Comparison of ENCODE assay signal across 9 cellular contexts in the genomic region with DNA sequence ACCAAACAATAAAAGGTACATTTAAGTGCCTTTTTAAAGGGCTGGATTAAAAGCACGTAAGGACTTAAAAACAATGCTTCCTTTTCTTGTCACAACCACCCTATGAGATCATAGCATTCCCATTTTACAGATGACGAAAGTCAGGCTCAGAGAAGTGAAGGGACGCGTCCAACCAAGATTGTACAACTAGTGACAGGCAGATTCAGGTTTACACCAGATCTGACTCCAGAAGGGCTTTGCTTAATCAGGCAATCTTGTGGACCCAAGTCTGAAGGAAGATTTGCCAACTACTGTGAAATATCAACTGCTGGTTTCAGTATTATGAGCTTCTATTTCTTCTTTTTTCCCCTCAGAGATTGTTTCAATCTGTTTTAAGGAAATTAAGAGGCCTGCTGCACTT. TPM values are rescaled to one million over a fixed set of nuclear protein-coding genes. Genes with fewer than 3 reads are reported as not detected.
A peak's percentile ranks its signal among the peaks of the same experiment; 100 is the strongest.
DNase-seq lines count a peak whose midpoint lies in the region; ATAC-seq and TF ChIP-seq lines count a peak whose summit lies in the region.
"Had no signal": no experiment of that assay in that cellular context is flagged by ENCODE, and none has a peak within 500 bp of the region (broad histone marks: within the 10 kb centered on the region; RNA-seq: fewer than 3 reads in every experiment).

No MANE protein-coding gene starts in this region.

- TF ChIP-seq CTCF in right atrium auricular region (IDR thresholded peaks at IDR 0.05) = no peak

- H3K27ac Mint-ChIP-seq in activated naive CD8-positive, alpha-beta T cell = no peak overlapping the region

- ATAC-seq in Right ventricle myocardium inferior (no peak), aorta (ENCODE audit: low FRiP score) (peak; percentile 22), HG02642 (IDR thresholded peaks at IDR 0.05; ENCODE audit: poor library complexity, unreplicated experiment) (no peak), HG02973 (IDR thresholded peaks at IDR 0.05; ENCODE audit: unreplicated experiment) (no peak)
- ATAC-seq: K562 had no signal

- WGBS in aorta, 2 donors = 30 to 41% methylated on average over 4 of the region's 4 CpGs

- no peaks in the 10 kb centered on the region for H3K27me3 ChIP-seq in right atrium auricular region
- H3K27me3 ChIP-seq in mononuclear cell (ENCODE audit: insufficient read depth, low read length) = no peaks in the 10 kb centered on the region
- no peaks in the 10 kb centered on the region for H3K27me3 ChIP-seq in aorta (ENCODE audit: control insufficient read depth in 1 of 2, insufficient read depth in 2 of 2, low read length in 1 of 2)

- H3K4me3 Mint-ChIP-seq in activated naive CD8-positive, alpha-beta T cell = peak overlapping the region; percentile 96

- no peaks in the 10 kb centered on the region for H3K9me3 Mint-ChIP-seq in activated naive CD8-positive, alpha-beta T cell (ENCODE audit: low read depth)

- peaks cover 0 to 29% of the 10 kb centered on the region in 2 donors for H3K4me1 ChIP-seq in right atrium auricular region
- H3K4me1 ChIP-seq in mononuclear cell (ENCODE audit: insufficient read depth, low read length) = peaks cover 28% of the 10 kb centered on the region
- H3K4me1 ChIP-seq in aorta (ENCODE audit: control insufficient read depth in 1 of 2, insufficient read depth in 2 of 2, low read length in 2 of 2) = peaks cover 0 to 1% of the 10 kb centered on the region in 2 donors

- H3K4me3 ChIP-seq in right atrium auricular region = peak overlapping the region; percentile 77 to 82
- peak overlapping the region; percentile 72 for H3K4me3 ChIP-seq in mononuclear cell (ENCODE audit: low read length)
- peak overlapping the region; percentile 70 to 98 for H3K4me3 ChIP-seq in aorta (ENCODE audit: low read length in 2 of 2)
- H3K4me3 ChIP-seq: K562 had no signal

- H3K36me3 ChIP-seq in right atrium auricular region (no peaks in the 10 kb centered on the region), aorta (ENCODE audit: control insufficient read depth in 1 of 2, insufficient read depth in 2 of 2, low read length in 1 of 2) (no peaks in the 10 kb centered on the region)

- H3K27ac ChIP-seq in right atrium auricular region = peak overlapping the region; percentile 91 to 93
- no peak overlapping the region for H3K27ac ChIP-seq in aorta (ENCODE audit: low read depth in 1 of 2, low read length in 2 of 2)

- no peak for DNase-seq in right atrium auricular region (ENCODE audit: low spot score)
- no peak for DNase-seq in Right ventricle myocardium inferior (ENCODE audit: missing footprints)
- no peak for DNase-seq in aorta
- DNase-seq in NCI-H510A (lab: John Stamatoyannopoulos, UW) = no peak

- intact Hi-C loops in Right ventricle myocardium inferior (cut with DNase I) = loop anchor here (2.0 kb wide), 1 partner anchor 88 kb away; no protein-coding TSS in a partner anchor
- intact Hi-C loops in aorta (cut with DNase I) = no loop called here

- no peaks in the 10 kb centered on the region for H3K9me3 ChIP-seq in right atrium auricular region
- no peaks in the 10 kb centered on the region for H3K9me3 ChIP-seq in mononuclear cell (ENCODE audit: low read depth, low read length)
- H3K9me3 ChIP-seq in aorta (ENCODE audit: control insufficient read depth, low read length) = no peaks in the 10 kb centered on the region

- H3K4me1 Mint-ChIP-seq in activated naive CD8-positive, alpha-beta T cell (ENCODE audit: low read depth) = peaks cover 47% of the 10 kb centered on the region

- H3K27me3 Mint-ChIP-seq in activated naive CD8-positive, alpha-beta T cell = no peaks in the 10 kb centered on the region

- H3K36me3 Mint-ChIP-seq in activated naive CD8-positive, alpha-beta T cell = peaks cover 2% of the 10 kb centered on the region

RNA-seq across cellular contexts. Expression of a gene that starts 0.9 kb away (rescaled TPM):
- 10 to 100 TPM; 24.5 to 36.0 TPM for total RNA-seq in right atrium auricular region
- total RNA-seq in Right ventricle myocardium inferior = 20.0 TPM
- total RNA-seq in mononuclear cell = 17.5 TPM
- 10 to 100 TPM; 20.4 to 27.0 TPM for total RNA-seq in aorta
- 10 to 100 TPM; 10.1 to 11.7 TPM for polyA plus RNA-seq in aorta
- polyA plus RNA-seq: K562 had no signal

RNA-seq across cellular contexts. Expression of a gene that starts 40.1 kb away (rescaled TPM):
- total RNA-seq in right atrium auricular region = 10 to 100 TPM in 1 of 2 donors, 1 to 10 TPM in 1; 6.2 to 17.7 TPM
- total RNA-seq in Right ventricle myocardium inferior = 2.8 TPM
- total RNA-seq in mononuclear cell = 0.42 TPM
- total RNA-seq in aorta = 1 to 10 TPM; 3.7 to 4.0 TPM
- polyA plus RNA-seq in aorta = 1 to 10 TPM; 1.7 to 2.9 TPM
- total RNA-seq: K562 had no signal
- polyA plus RNA-seq: K562 had no signal

Comparison
In these comparisons a context has a peak if more than half of its experiments do, and no peak if none do; other contexts are left out.
1. H3K27ac ChIP-seq: peak in right atrium auricular region (2 of 2); none in aorta (0 of 2).
2. Peak in every context shown above with its lines, with median percentiles within 50 percentile points of each other: H3K4me3 ChIP-seq.